ENCODE assay signal across 1 cellular context in the genomic region with DNA sequence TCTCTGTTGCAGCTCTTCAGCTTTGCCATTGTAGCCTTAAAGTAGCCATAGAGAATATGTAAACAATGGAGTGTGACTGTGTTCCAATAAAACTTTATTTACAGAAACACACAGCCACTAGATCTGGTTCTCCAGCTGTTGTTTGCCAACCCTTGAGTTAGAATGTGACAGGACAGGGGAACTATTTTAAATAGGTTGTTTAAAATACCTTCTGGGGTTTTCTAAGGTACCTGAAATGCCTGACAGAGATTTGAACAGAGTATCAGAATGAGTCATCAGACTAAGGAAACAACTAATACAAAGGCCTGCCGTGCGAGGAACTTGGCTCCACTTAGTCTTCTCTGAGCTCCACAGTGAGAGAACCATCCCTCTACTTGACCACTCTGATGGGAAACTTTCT.
TF ChIP-seq lines count a peak whose summit lies in the region.

No MANE protein-coding gene starts in this region.

TF ChIP-seq in HepG2, 621 proteins besides CTCF, POLR2A, EP300 and RAD21 (continued from another document):
- TF ChIP-seq, protein P1, sequence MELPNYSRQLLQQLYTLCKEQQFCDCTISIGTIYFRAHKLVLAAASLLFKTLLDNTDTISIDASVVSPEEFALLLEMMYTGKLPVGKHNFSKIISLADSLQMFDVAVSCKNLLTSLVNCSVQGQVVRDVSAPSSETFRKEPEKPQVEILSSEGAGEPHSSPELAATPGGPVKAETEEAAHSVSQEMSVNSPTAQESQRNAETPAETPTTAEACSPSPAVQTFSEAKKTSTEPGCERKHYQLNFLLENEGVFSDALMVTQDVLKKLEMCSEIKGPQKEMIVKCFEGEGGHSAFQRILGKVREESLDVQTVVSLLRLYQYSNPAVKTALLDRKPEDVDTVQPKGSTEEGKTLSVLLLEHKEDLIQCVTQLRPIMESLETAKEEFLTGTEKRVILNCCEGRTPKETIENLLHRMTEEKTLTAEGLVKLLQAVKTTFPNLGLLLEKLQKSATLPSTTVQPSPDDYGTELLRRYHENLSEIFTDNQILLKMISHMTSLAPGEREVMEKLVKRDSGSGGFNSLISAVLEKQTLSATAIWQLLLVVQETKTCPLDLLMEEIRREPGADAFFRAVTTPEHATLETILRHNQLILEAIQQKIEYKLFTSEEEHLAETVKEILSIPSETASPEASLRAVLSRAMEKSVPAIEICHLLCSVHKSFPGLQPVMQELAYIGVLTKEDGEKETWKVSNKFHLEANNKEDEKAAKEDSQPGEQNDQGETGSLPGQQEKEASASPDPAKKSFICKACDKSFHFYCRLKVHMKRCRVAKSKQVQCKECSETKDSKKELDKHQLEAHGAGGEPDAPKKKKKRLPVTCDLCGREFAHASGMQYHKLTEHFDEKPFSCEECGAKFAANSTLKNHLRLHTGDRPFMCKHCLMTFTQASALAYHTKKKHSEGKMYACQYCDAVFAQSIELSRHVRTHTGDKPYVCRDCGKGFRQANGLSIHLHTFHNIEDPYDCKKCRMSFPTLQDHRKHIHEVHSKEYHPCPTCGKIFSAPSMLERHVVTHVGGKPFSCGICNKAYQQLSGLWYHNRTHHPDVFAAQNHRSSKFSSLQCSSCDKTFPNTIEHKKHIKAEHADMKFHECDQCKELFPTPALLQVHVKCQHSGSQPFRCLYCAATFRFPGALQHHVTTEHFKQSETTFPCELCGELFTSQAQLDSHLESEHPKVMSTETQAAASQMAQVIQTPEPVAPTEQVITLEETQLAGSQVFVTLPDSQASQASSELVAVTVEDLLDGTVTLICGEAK (IDR thresholded peaks at IDR 0.05) = no peak; the same call in 1 of the 2 replicates
- TF ChIP-seq, protein P1 (CRISPR knock-in tag; IDR thresholded peaks at IDR 0.05) = peak; percentile 85; the same call in 1 of the 2 replicates
- TF ChIP-seq IRF2 (CRISPR knock-in tag; IDR thresholded peaks at IDR 0.05) = no peak
